24 cellular contexts compared by ENCODE assay signal in the genomic region with DNA sequence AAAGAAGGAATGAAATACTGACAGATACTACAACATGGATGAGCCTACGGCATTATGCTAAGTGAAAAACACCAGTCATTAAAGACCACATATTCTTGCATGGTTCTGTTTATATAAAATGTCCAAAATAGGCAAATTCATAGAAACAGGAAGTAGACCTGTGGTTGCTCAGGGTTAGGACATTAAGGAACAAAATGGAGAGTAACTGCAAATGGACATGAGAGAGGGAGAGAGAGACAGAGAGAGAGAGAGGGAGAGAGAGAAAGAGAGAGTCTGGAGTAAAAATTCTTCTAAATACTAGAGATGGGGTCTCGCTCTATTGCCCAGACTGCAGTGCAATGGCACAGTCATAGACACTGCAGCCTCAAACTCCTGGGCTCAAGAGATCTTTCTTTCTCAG. TPM values are rescaled to one million over a fixed set of nuclear protein-coding genes. Genes with fewer than 3 reads are reported as not detected.
A peak's percentile ranks its signal among the peaks of the same experiment; 100 is the strongest.
DNase-seq lines count a peak whose midpoint lies in the region; ATAC-seq and TF ChIP-seq lines count a peak whose summit lies in the region.
"Had no signal": no experiment of that assay in that cellular context is flagged by ENCODE, and none has a peak within 500 bp of the region (broad histone marks: within the 10 kb centered on the region; RNA-seq: fewer than 3 reads in every experiment).

No MANE protein-coding gene starts in this region.

- DNase-seq in AML-193 (lab: John Stamatoyannopoulos, UW) (peak; percentile 34 to 54), NB4 (ENCODE audit: low read depth) (peak; percentile 54), activated B cell treated with CpG ODN at 0.5 μM for 24 hours (no peak), HT-29 (ENCODE audit: low spot score) (no peak)
- DNase-seq in CD8-positive, alpha-beta T cell = no peak
- no peak for DNase-seq in activated effector memory CD4-positive, alpha-beta T cell treated with anti-CD3 and anti-CD28 coated beads, Interleukin-2, amount 50 U/mL, for 16 hours
- DNase-seq: ACHN; activated CD4-positive, alpha-beta T cell treated with anti-CD3 and anti-CD28 coated beads for 48 hours; activated CD8-positive, alpha-beta memory T cell treated with anti-CD3 and anti-CD28 coated beads, Interleukin-2, amount 10 ng/mL, durations not matched to agents 7 days and 5 days; anterior cingulate cortex; cortex of kidney; gastrocnemius medialis; lower lobe of right lung; NCI-H1436 treated with DMSO at 0.1 percent for 48 hours; NCI-H2107; RPMI8226; stimulated activated CD4-positive, alpha-beta T cell treated with anti-CD3 and anti-CD28 coated beads, Interleukin-4, amount 100 ng/mL, for 4 hours; stimulated activated naive CD4-positive, alpha-beta T cell had no signal

- H3K27ac ChIP-seq in CD8-positive, alpha-beta T cell (ENCODE audit: low read depth, low read length) = no peak overlapping the region
- H3K27ac ChIP-seq: BLaER1 treated with 17β-estradiol and CSF1 and Interleukin-3, amounts not matched to agents 10 nM and 100 nM; gastrocnemius medialis; lower lobe of right lung had no signal

- no peak overlapping the region for H3K4me3 Mint-ChIP-seq in CD8-positive, alpha-beta T cell
- H3K4me3 Mint-ChIP-seq in activated B cell treated with CpG ODN at 0.5 μM for 24 hours = no peak overlapping the region
- H3K4me3 Mint-ChIP-seq: activated CD8-positive, alpha-beta memory T cell treated with anti-CD3 and anti-CD28 coated beads, Interleukin-2, amount 10 ng/mL, durations not matched to agents 7 days and 5 days; neural crest cell had no signal

- CTCF ChIA-PET in CD8-positive, alpha-beta T cell (lab: Charles Lee) = no interaction called here
- CTCF ChIA-PET in activated B cell treated with CpG ODN at 0.5 μM for 24 hours (lab: Charles Lee) = no interaction called here

- H3K27me3 Mint-ChIP-seq in CD8-positive, alpha-beta T cell (ENCODE audit: low read depth) = no peaks in the 10 kb centered on the region
- no peaks in the 10 kb centered on the region for H3K27me3 Mint-ChIP-seq in activated B cell treated with CpG ODN at 0.5 μM for 24 hours
- H3K27me3 Mint-ChIP-seq: activated CD8-positive, alpha-beta memory T cell treated with anti-CD3 and anti-CD28 coated beads, Interleukin-2, amount 10 ng/mL, durations not matched to agents 7 days and 5 days had no signal

- H3K4me1 Mint-ChIP-seq in CD8-positive, alpha-beta T cell (ENCODE audit: low read depth) = peaks cover 20% of the 10 kb centered on the region
- peaks cover 24% of the 10 kb centered on the region for H3K4me1 Mint-ChIP-seq in activated B cell treated with CpG ODN at 0.5 μM for 24 hours
- H3K4me1 Mint-ChIP-seq: activated CD8-positive, alpha-beta memory T cell treated with anti-CD3 and anti-CD28 coated beads, Interleukin-2, amount 10 ng/mL, durations not matched to agents 7 days and 5 days; neural crest cell had no signal

- no peaks in the 10 kb centered on the region for H3K4me1 ChIP-seq in CD8-positive, alpha-beta T cell (ENCODE audit: insufficient read depth, low read length)
- H3K4me1 ChIP-seq: gastrocnemius medialis had no signal

- no peaks in the 10 kb centered on the region for H3K27me3 ChIP-seq in CD8-positive, alpha-beta T cell (ENCODE audit: insufficient read depth, low read length)
- H3K27me3 ChIP-seq: BLaER1 treated with 17β-estradiol and CSF1 and Interleukin-3, amounts not matched to agents 10 nM and 100 nM; gastrocnemius medialis had no signal

- TF ChIP-seq CTCF in CD8-positive, alpha-beta T cell (IDR thresholded peaks at IDR 0.05) = no peak
- TF ChIP-seq CTCF in NB4 (IDR thresholded peaks at IDR 0.05; ENCODE audit: low read depth, low read length) (no peak), activated B cell treated with CpG ODN at 0.5 μM for 24 hours (IDR thresholded peaks at IDR 0.05) (no peak)

- ATAC-seq in CD8-positive, alpha-beta T cell = no peak
- ATAC-seq in activated B cell treated with CpG ODN at 0.5 μM for 24 hours (ENCODE audit: low read depth) (no peak), HG03175 (IDR thresholded peaks at IDR 0.05; ENCODE audit: unreplicated experiment) (no peak), GM21367 (IDR thresholded peaks at IDR 0.05; ENCODE audit: unreplicated experiment) (no peak)
- ATAC-seq: activated CD8-positive, alpha-beta memory T cell treated with anti-CD3 and anti-CD28 coated beads, Interleukin-2, amount 10 ng/mL, durations not matched to agents 7 days and 5 days; activated naive CD4-positive, alpha-beta T cell treated with anti-CD3 and anti-CD28 coated beads, Interleukin-2, amount 50 U/mL, for 72 hours; gastrocnemius medialis; sciatic nerve had no signal

- intact Hi-C loops in CD8-positive, alpha-beta T cell (cut with DNase I, micrococcal nuclease) = no loop called here
- intact Hi-C loops in activated B cell treated with CpG ODN at 0.5 μM for 24 hours (cut with micrococcal nuclease) = loop anchor here (2.0 kb wide), 1 partner anchor 14 kb away; no protein-coding TSS in a partner anchor

- H3K4me3 ChIP-seq in CD8-positive, alpha-beta T cell (ENCODE audit: low read depth, low read length) = no peak overlapping the region
- no peak overlapping the region for H3K4me3 ChIP-seq in NB4 (ENCODE audit: low read depth, low read length)
- H3K4me3 ChIP-seq: BLaER1 treated with 17β-estradiol and CSF1 and Interleukin-3, amounts not matched to agents 10 nM and 100 nM; gastrocnemius medialis; lower lobe of right lung had no signal

- POLR2A ChIA-PET in CD8-positive, alpha-beta T cell (lab: Charles Lee) = no interaction called here
- POLR2A ChIA-PET in activated B cell treated with CpG ODN at 0.5 μM for 24 hours (lab: Charles Lee) = no interaction called here

- H3K27ac Mint-ChIP-seq in CD8-positive, alpha-beta T cell = peak overlapping the region; percentile 52
- H3K27ac Mint-ChIP-seq in activated B cell treated with CpG ODN at 0.5 μM for 24 hours = peak overlapping the region; percentile 33
- H3K27ac Mint-ChIP-seq: activated CD8-positive, alpha-beta memory T cell treated with anti-CD3 and anti-CD28 coated beads, Interleukin-2, amount 10 ng/mL, durations not matched to agents 7 days and 5 days had no signal

- no peak for TF ChIP-seq POLR2A in NB4 (IDR thresholded peaks at IDR 0.05; ENCODE audit: extremely low read depth, insufficient read length)

- peaks cover 8% of the 10 kb centered on the region for H3K9me3 Mint-ChIP-seq in CD8-positive, alpha-beta T cell
- H3K9me3 Mint-ChIP-seq in activated B cell treated with CpG ODN at 0.5 μM for 24 hours = peaks cover 4% of the 10 kb centered on the region

- peaks cover 6% of the 10 kb centered on the region for H3K36me3 ChIP-seq in CD8-positive, alpha-beta T cell (ENCODE audit: insufficient read depth, low read length)
- H3K36me3 ChIP-seq: gastrocnemius medialis, lower lobe of right lung had no signal

- H3K9me3 ChIP-seq in CD8-positive, alpha-beta T cell (ENCODE audit: low read length) = no peaks in the 10 kb centered on the region
- H3K9me3 ChIP-seq: gastrocnemius medialis, lower lobe of right lung had no signal

- peaks cover 47% of the 10 kb centered on the region for H3K36me3 Mint-ChIP-seq in CD8-positive, alpha-beta T cell
- peaks cover 30% of the 10 kb centered on the region for H3K36me3 Mint-ChIP-seq in activated B cell treated with CpG ODN at 0.5 μM for 24 hours (ENCODE audit: low read depth)

RNA-seq across cellular contexts. Expression of a gene that starts 28.1 kb away (rescaled TPM):
- total RNA-seq in CD8-positive, alpha-beta T cell = 1 to 10 TPM; 8.5 to 9.2 TPM
- total RNA-seq in activated B cell treated with CpG ODN at 0.5 μM for 24 hours = 6.9 and 7.9 TPM in 2 replicates
- 4.6 and 6.3 TPM in 2 replicates for total RNA-seq in HT-29 (2014; rRNA removed; shearing (Covaris generic))

Comparison
In these comparisons a context has a peak if more than half of its experiments do, and no peak if none do; other contexts are left out.
1. DNase-seq: peak in AML-193 (2 of 2) and NB4 (single experiment); none in CD8-positive, alpha-beta T cell (0 of 7), activated B cell treated with CpG ODN at 0.5 μM for 24 hours (single experiment), activated effector memory CD4-positive, alpha-beta T cell treated with anti-CD3 and anti-CD28 coated beads, Interleukin-2, amount 50 U/mL, for 16 hours (single experiment) and HT-29 (single experiment).